18 cellular contexts compared by ENCODE assay signal in genomic region chr10:120161116-120161515, GRCh38.
A peak's percentile ranks its signal among the peaks of the same experiment; 100 is the strongest.
DNase-seq lines count a peak whose midpoint lies in the region; FAIRE-seq and TF ChIP-seq lines count a peak whose summit lies in the region.
"Had no signal": no experiment of that assay in that cellular context is flagged by ENCODE, and none has a peak within 500 bp of the region (broad histone marks: within the 10 kb centered on the region; RNA-seq: fewer than 3 reads in every experiment).

No MANE protein-coding gene starts in this region.

- H3K4me3 Mint-ChIP-seq in MCF 10A (ENCODE audit: unreplicated experiment) = no peak overlapping the region
- H3K4me3 Mint-ChIP-seq: B cell, CD14-positive monocyte, H9 had no signal

- CTCF ChIA-PET in MCF 10A (lab: Yijun Ruan, JAX) = interaction anchor here (0.8 kb wide), 1 partner anchor 12 kb away, joined by 3 read pairs; no protein-coding TSS in a partner anchor
- CTCF ChIA-PET in mammary epithelial cell (lab: Charles Lee; ENCODE audit: low non-redundant PET) = no interaction called here

- no peaks in the 10 kb centered on the region for H3K36me3 ChIP-seq in mammary epithelial cell (ENCODE audit: insufficient read depth, low read length)

- no peaks in the 10 kb centered on the region for H3K4me1 Mint-ChIP-seq in MCF 10A (ENCODE audit: insufficient read depth, unreplicated experiment)
- H3K4me1 Mint-ChIP-seq: B cell, CD14-positive monocyte, H9 had no signal

- no peaks in the 10 kb centered on the region for H4K20me1 ChIP-seq in mammary epithelial cell (ENCODE audit: insufficient read depth, low read length)

- no peak overlapping the region for H2AFZ ChIP-seq in mammary epithelial cell (ENCODE audit: low read depth, low read length)

- dilution Hi-C loops in mammary epithelial cell (cut with HindIII; ENCODE audit: low sequenced_read_pairs) = no loop called here

- no peaks in the 10 kb centered on the region for H3K4me1 ChIP-seq in mammary epithelial cell (ENCODE audit: insufficient read depth, low read length)

- no peaks in the 10 kb centered on the region for H3K9me3 Mint-ChIP-seq in MCF 10A (ENCODE audit: unreplicated experiment)
- H3K9me3 Mint-ChIP-seq: H9 had no signal

- POLR2A ChIA-PET in MCF 10A (lab: Yijun Ruan, JAX) = no interaction called here

- in situ Hi-C loops in mammary epithelial cell (cut with MboI; ENCODE audit: low sequenced_read_pairs in 2 of 2) = no loop called here

- no peak overlapping the region for H3K27ac ChIP-seq in mammary epithelial cell (ENCODE audit: insufficient read depth, low read depth, low read length)

- H3K4me2 ChIP-seq in mammary epithelial cell (ENCODE audit: insufficient read depth, low read depth, low read length) = no peak overlapping the region

- intact Hi-C loops in MCF 10A (cut with micrococcal nuclease) = no loop called here
- intact Hi-C loops in mammary epithelial cell (cut with micrococcal nuclease) = no loop called here

- H3K4me3 ChIP-seq in mammary epithelial cell (replicated peaks in 1 of 3; ENCODE audit: insufficient read depth in 1 of 3, low read depth in 2 of 3, low read length in 3 of 3) = no peak overlapping the region

- peak; percentile 10 for DNase-seq in MCF 10A (ENCODE audit: unreplicated experiment)
- DNase-seq in mammary epithelial cell = no peak
- DNase-seq in NCI-H2171 (lab: John Stamatoyannopoulos, UW) = peak; percentile 9
- peak; percentile 19 for DNase-seq in RPMI7951 (ENCODE audit: low read depth)
- no peak for DNase-seq in AML-193 (lab: John Stamatoyannopoulos, UW)
- no peak for DNase-seq in GM19239 (ENCODE audit: insufficient read length, low spot score)
- no peak for DNase-seq in retina
- DNase-seq in D721Med (ENCODE audit: insufficient read length, low spot score) = no peak
- DNase-seq: H9, NCI-H1694, NCI-H2081 treated with DMSO at 0.1 percent for 48 hours, NCI-H2227 treated with DMSO at 0.1 percent for 48 hours, NCI-H524, NCI-H82, PC-3 had no signal

- WGBS in mammary epithelial cell (ENCODE audit: low coverage, missing lambda C conversion rate) = 0% methylated on average over 1 of the region's 1 CpG

- TF ChIP-seq CTCF in MCF 10A (IDR thresholded peaks at IDR 0.05; ENCODE audit: unreplicated experiment) = no peak
- TF ChIP-seq CTCF in mammary epithelial cell (conservative IDR thresholded peaks at IDR 0.05 in 1 of 2, IDR thresholded peaks at IDR 0.05 in 1 of 2; ENCODE audit: extremely low read depth in 1 of 2, insufficient read depth in 1 of 2, low read depth in 1 of 2, low read length in 2 of 2) = no peak
- TF ChIP-seq CTCF in D721Med (IDR thresholded peaks at IDR 0.05; ENCODE audit: insufficient read depth, missing control alignments) = no peak

- H3K9me3 ChIP-seq in mammary epithelial cell (replicated peaks; ENCODE audit: insufficient read depth, low read length) = no peaks in the 10 kb centered on the region

- H3K79me2 ChIP-seq in mammary epithelial cell (ENCODE audit: insufficient read depth, low read length) = no peaks in the 10 kb centered on the region

- BruUV-seq in MCF 10A (replicated peaks; lab: Mats Ljungman, UMichigan) = no TSS peak
- no TSS peak for BruUV-seq in mammary epithelial cell (replicated peaks; lab: Mats Ljungman, UMichigan)

- FAIRE-seq in GM19239 (lab: Jason Lieb, UNC) (no peak), D721Med (lab: Jason Lieb, UNC) (no peak)
- FAIRE-seq: A204.1 had no signal

- H3K9ac ChIP-seq in mammary epithelial cell (ENCODE audit: insufficient read depth, low read length) = no peak overlapping the region

- peaks cover 38% of the 10 kb centered on the region for H3K27me3 Mint-ChIP-seq in MCF 10A (ENCODE audit: insufficient read depth, unreplicated experiment)

- peaks cover 6% of the 10 kb centered on the region for H3K27me3 ChIP-seq in mammary epithelial cell (ENCODE audit: insufficient read depth, low read length)

- no peak overlapping the region for H3K27ac Mint-ChIP-seq in MCF 10A (ENCODE audit: low read depth, unreplicated experiment)
- H3K27ac Mint-ChIP-seq: B cell, H9 had no signal

- H3K36me3 Mint-ChIP-seq in MCF 10A (ENCODE audit: insufficient read depth, unreplicated experiment) = no peaks in the 10 kb centered on the region
- H3K36me3 Mint-ChIP-seq: CD14-positive monocyte had no signal

Comparison
In these comparisons a context has a peak if more than half of its experiments do, and no peak if none do; other contexts are left out.
1. DNase-seq: peak in MCF 10A (single experiment), NCI-H2171 (single experiment) and RPMI7951 (single experiment); none in mammary epithelial cell (single experiment), AML-193 (0 of 2), GM19239 (single experiment), retina (single experiment) and D721Med (single experiment).